19 cellular contexts compared by ENCODE assay signal in the genomic region with DNA sequence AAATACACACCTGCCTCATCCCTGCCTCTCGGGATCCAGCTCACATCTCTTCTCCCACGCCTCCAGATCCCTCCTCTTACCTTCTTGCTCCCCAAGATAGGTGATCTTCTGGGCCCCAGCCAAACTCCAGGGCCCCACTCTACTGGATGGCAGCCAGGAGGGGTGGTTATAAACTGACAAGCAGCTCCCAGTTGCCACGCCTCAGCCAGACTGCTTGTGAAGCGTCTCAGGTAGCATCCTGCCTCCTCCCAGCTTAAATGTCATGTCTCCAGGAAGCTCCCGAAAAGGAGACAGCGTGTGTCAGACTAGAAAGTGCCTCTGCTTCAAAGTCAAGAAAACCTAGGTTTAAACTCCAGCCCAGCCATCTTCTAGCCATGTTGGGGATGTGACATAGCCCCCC.
"Had no signal": no experiment of that assay in that cellular context is flagged by ENCODE, and none has a peak within 500 bp of the region (broad histone marks: within the 10 kb centered on the region; RNA-seq: fewer than 3 reads in every experiment).

No MANE protein-coding gene starts in this region.

- H3K27me3 ChIP-seq: thyroid gland had no signal

- H3K9me3 ChIP-seq: spleen, thyroid gland had no signal

- H3K4me1 Mint-ChIP-seq: activated naive CD8-positive, alpha-beta T cell treated with anti-CD3 and anti-CD28 coated beads, Interleukin-2, amount 50 U/mL, for 24 hours had no signal

- H3K36me3 Mint-ChIP-seq: activated naive CD4-positive, alpha-beta T cell treated with anti-CD3 and anti-CD28 coated beads, Interleukin-2, amount 10 ng/mL, durations not matched to agents 7 days and 5 days; brain had no signal

- DNase-seq: activated CD4-positive, alpha-beta T cell treated with anti-CD3 and anti-CD28 coated beads for 1 hour; activated CD8-positive, alpha-beta memory T cell treated with anti-CD3 and anti-CD28 coated beads for 24 hours; activated CD8-positive, alpha-beta memory T cell treated with anti-CD3 and anti-CD28 coated beads, Interleukin-2, amount 50 U/mL, for 48 hours; activated effector memory CD4-positive, alpha-beta T cell treated with Interleukin-2 at 50 U/mL for 16 hours; activated naive CD4-positive, alpha-beta T cell treated with anti-CD3 and anti-CD28 coated beads, Interleukin-2, amount 10 ng/mL, durations not matched to agents 7 days and 5 days; activated naive CD8-positive, alpha-beta T cell treated with anti-CD3 and anti-CD28 coated beads, Interleukin-2, amount 50 U/mL, for 24 hours; activated T-cell treated with anti-CD3 and anti-CD28 coated beads, Interleukin-2, amount 50 U/mL, for 48 hours; anterior cingulate cortex; central memory CD4-positive, alpha-beta T cell; erythroblast; nephron progenitor cell; posterior cingulate gyrus; spleen; stimulated activated naive CD4-positive, alpha-beta T cell; thyroid gland had no signal

- H3K27ac ChIP-seq: coronary artery, spleen, thyroid gland, VCaP had no signal

- H3K4me3 Mint-ChIP-seq: activated naive CD4-positive, alpha-beta T cell treated with anti-CD3 and anti-CD28 coated beads, Interleukin-2, amount 10 ng/mL, durations not matched to agents 7 days and 5 days; activated naive CD8-positive, alpha-beta T cell treated with anti-CD3 and anti-CD28 coated beads, Interleukin-2, amount 50 U/mL, for 24 hours; brain; nephron progenitor cell had no signal

- ATAC-seq: activated naive CD8-positive, alpha-beta T cell treated with anti-CD3 and anti-CD28 coated beads, Interleukin-2, amount 50 U/mL, for 24 hours; left lobe of liver had no signal

- H3K9me3 Mint-ChIP-seq: activated naive CD4-positive, alpha-beta T cell treated with anti-CD3 and anti-CD28 coated beads, Interleukin-2, amount 10 ng/mL, durations not matched to agents 7 days and 5 days; activated naive CD8-positive, alpha-beta T cell treated with anti-CD3 and anti-CD28 coated beads, Interleukin-2, amount 50 U/mL, for 24 hours; nephron progenitor cell had no signal

- H3K27ac Mint-ChIP-seq: activated naive CD4-positive, alpha-beta T cell treated with anti-CD3 and anti-CD28 coated beads, Interleukin-2, amount 10 ng/mL, durations not matched to agents 7 days and 5 days; activated naive CD8-positive, alpha-beta T cell treated with anti-CD3 and anti-CD28 coated beads, Interleukin-2, amount 50 U/mL, for 24 hours; nephron progenitor cell had no signal

- H3K4me1 ChIP-seq: thyroid gland had no signal
